Comparison of ENCODE assay signal across 7 cellular contexts in genomic region chr14:54488646-54489317, GRCh38. TPM values are rescaled to one million over a fixed set of nuclear protein-coding genes. Genes with fewer than 3 reads are reported as not detected.
DNase-seq lines count a peak whose midpoint lies in the region; ATAC-seq, FAIRE-seq and TF ChIP-seq lines count a peak whose summit lies in the region.

Gene GMFB (minus strand): TSS chr14:54488980. CDS start chr14:54488927, 53 bp downstream.

- H3K79me2 ChIP-seq in astrocyte (ENCODE audit: insufficient read depth, low read length), result peaks cover 56% of the 10 kb centered on the region

- H3K27ac Mint-ChIP-seq in astrocyte (ENCODE audit: unreplicated experiment), result peak within 1 kb of the TSS; percentile 92

- H3K4me3 ChIP-seq in astrocyte (ENCODE audit: insufficient read depth, low read depth, low read length), result peak within 1 kb of the TSS; percentile 93

- peak; percentile 84 for FAIRE-seq in GM18507 (lab: Jason Lieb, UNC)
- FAIRE-seq in astrocyte (lab: Jason Lieb, UNC), result no peak

- DNase-seq in GM18507 (ENCODE audit: extremely low spot score, insufficient read length, low read depth), result peak; percentile 89
- DNase-seq in NCI-H2029 (lab: John Stamatoyannopoulos, UW), result peak; percentile 92
- DNase-seq in T-helper 22 cell (ENCODE audit: low read depth), result peak; percentile 85
- peak; percentile 82 for DNase-seq in astrocyte (ENCODE audit: low read depth)
- DNase-seq in hepatic stellate cell (ENCODE audit: low spot score), result peak; percentile 84
- peak; percentile 98 for DNase-seq in retina

- peaks cover 29% of the 10 kb centered on the region for H3K4me1 Mint-ChIP-seq in astrocyte (ENCODE audit: low read depth, unreplicated experiment)

- peak within 1 kb of the TSS; percentile 90 for H2AFZ ChIP-seq in astrocyte (ENCODE audit: low read depth, low read length)

- H3K4me2 ChIP-seq in astrocyte (ENCODE audit: low read length), result peak within 1 kb of the TSS; percentile 92

- no peaks in the 10 kb centered on the region for H3K36me3 ChIP-seq in astrocyte (ENCODE audit: insufficient read depth, low read length)

- H3K9me3 Mint-ChIP-seq in astrocyte (ENCODE audit: unreplicated experiment), result no peaks in the 10 kb centered on the region

- peak within 1 kb of the TSS; percentile 98 for H3K9ac ChIP-seq in astrocyte (ENCODE audit: low read length)

- H4K20me1 ChIP-seq in astrocyte (ENCODE audit: insufficient read depth, low read length), result peaks cover 25% of the 10 kb centered on the region

- peak; percentile 45 for TF ChIP-seq CTCF in astrocyte (IDR thresholded peaks at IDR 0.05; ENCODE audit: insufficient read depth, low read depth, low read length)

- peak within 1 kb of the TSS; percentile 97 for H3K4me3 Mint-ChIP-seq in astrocyte (ENCODE audit: unreplicated experiment)

- H3K4me1 ChIP-seq in astrocyte (ENCODE audit: insufficient read depth, low read length), result peaks cover 16% of the 10 kb centered on the region

- H3K9me3 ChIP-seq in astrocyte (ENCODE audit: insufficient read depth, low read depth, low read length), result no peaks in the 10 kb centered on the region

- peak within 1 kb of the TSS; percentile 95 for H3K27ac ChIP-seq in astrocyte (ENCODE audit: low read depth, low read length)

- no peaks in the 10 kb centered on the region for H3K27me3 ChIP-seq in astrocyte (ENCODE audit: insufficient read depth, low read length)

- H3K27me3 Mint-ChIP-seq in astrocyte (ENCODE audit: low read depth, unreplicated experiment), result no peaks in the 10 kb centered on the region

- H3K36me3 Mint-ChIP-seq in astrocyte (ENCODE audit: low read depth, unreplicated experiment), result peaks cover 3% of the 10 kb centered on the region

- ATAC-seq in HG02981 (IDR thresholded peaks at IDR 0.05; ENCODE audit: unreplicated experiment), result peak; percentile 91

RNA-seq across cellular contexts. Expression of gene GMFB, which starts in this region (rescaled TPM):
- 69.4 and 73.4 TPM in 2 replicates for total RNA-seq in astrocyte

Comparison
In these comparisons a context has a peak if more than half of its experiments do, and no peak if none do; other contexts are left out.
1. Peak in every context shown above with its lines: DNase-seq, ATAC-seq, H3K4me3 ChIP-seq and H3K27ac ChIP-seq.